ENCODE assay signal across 8 cellular contexts in the genomic region with DNA sequence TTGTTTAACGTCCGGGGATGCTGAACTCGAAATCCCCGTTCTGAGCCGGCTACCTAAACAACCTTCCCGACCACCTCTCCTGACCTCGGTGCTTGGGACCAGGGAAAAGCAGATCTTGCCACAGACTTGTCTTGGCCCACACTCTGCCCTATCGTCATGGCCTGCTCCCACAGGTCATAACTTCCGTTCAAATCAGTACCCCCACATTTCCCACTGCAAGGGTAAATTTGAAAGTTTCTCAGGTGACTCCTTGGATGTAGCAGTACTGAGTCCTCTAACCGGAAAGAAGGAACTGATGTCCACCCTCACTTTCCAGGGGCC. TPM values are rescaled to one million over a fixed set of nuclear protein-coding genes. Genes with fewer than 3 reads are reported as not detected.
A peak's percentile ranks its signal among the peaks of the same experiment; 100 is the strongest.
DNase-seq lines count a peak whose midpoint lies in the region; ATAC-seq and TF ChIP-seq lines count a peak whose summit lies in the region.

No MANE protein-coding gene starts in this region.

- 7 to 18% (median 10%) methylated on average over 4 to 10 of the region's 10 CpGs for WGBS in adrenal gland, 4 donors
- 22% methylated on average over 3 of the region's 10 CpGs for WGBS in right lobe of liver (ENCODE audit: insufficient coverage, low coverage, low lambda C conversion rate, missing lambda C conversion rate)

- H3K4me1 ChIP-seq in CD4-positive, CD25-positive, alpha-beta regulatory T cell (ENCODE audit: control insufficient read depth, insufficient read depth, low read length, poor library complexity, severe bottlenecking) = peaks cover 33% of the 10 kb centered on the region
- peaks cover 15 to 37% of the 10 kb centered on the region in 2 donors for H3K4me1 ChIP-seq in adrenal gland (replicated peaks in 1 of 2)
- H3K4me1 ChIP-seq in right lobe of liver = peaks cover 0 to 29% (median 11%) of the 10 kb centered on the region in 4 donors
- H3K4me1 ChIP-seq in upper lobe of right lung = peaks cover 29% of the 10 kb centered on the region
- H3K4me1 ChIP-seq in mucosa of descending colon (ENCODE audit: low read depth) = peaks cover 32% of the 10 kb centered on the region

- H3K4me3 Mint-ChIP-seq in CD4-positive, CD25-positive, alpha-beta regulatory T cell = peak overlapping the region; percentile 88 to 98 (median 96)

- DNase-seq in CD4-positive, CD25-positive, alpha-beta regulatory T cell = no peak
- DNase-seq in adrenal gland (no peak), right lobe of liver (no peak), upper lobe of right lung (no peak), mucosa of descending colon (no peak), NCI-H1436 treated with DMSO at 0.1 percent for 48 hours (lab: John Stamatoyannopoulos, UW) (no peak)
- DNase-seq in stimulated activated CD4-positive, alpha-beta T cell treated with anti-CD3 and anti-CD28 coated beads, Interleukin-4, amount 100 ng/mL, for 4 hours = no peak

- intact Hi-C loops in adrenal gland (cut with DNase I) = no loop called here
- intact Hi-C loops in right lobe of liver (cut with DNase I) = no loop called here
- intact Hi-C loops in upper lobe of right lung (cut with DNase I) = no loop called here
- intact Hi-C loops in mucosa of descending colon (cut with DNase I, micrococcal nuclease) = no loop called here

- TF ChIP-seq CTCF in adrenal gland (IDR thresholded peaks at IDR 0.05) (no peak), right lobe of liver (IDR thresholded peaks at IDR 0.05) (no peak), upper lobe of right lung (IDR thresholded peaks at IDR 0.05) (no peak), mucosa of descending colon (IDR thresholded peaks at IDR 0.05) (no peak)

- peaks cover 9 to 53% (median 34%) of the 10 kb centered on the region in 4 donors for H3K4me1 Mint-ChIP-seq in CD4-positive, CD25-positive, alpha-beta regulatory T cell

- peaks cover 7% of the 10 kb centered on the region for H3K27me3 Mint-ChIP-seq in CD4-positive, CD25-positive, alpha-beta regulatory T cell

- TF ChIP-seq POLR2A in adrenal gland (IDR thresholded peaks at IDR 0.05) (peak in 1 of 2 donors; percentile 15), right lobe of liver (IDR thresholded peaks at IDR 0.05) (no peak)

- H3K9me3 Mint-ChIP-seq in CD4-positive, CD25-positive, alpha-beta regulatory T cell = no peaks in the 10 kb centered on the region

- H3K27me3 ChIP-seq in CD4-positive, CD25-positive, alpha-beta regulatory T cell (ENCODE audit: control insufficient read depth, insufficient read depth, low read length) = no peaks in the 10 kb centered on the region
- H3K27me3 ChIP-seq in adrenal gland (no peaks in the 10 kb centered on the region), right lobe of liver (no peaks in the 10 kb centered on the region), upper lobe of right lung (no peaks in the 10 kb centered on the region)

- peaks cover 13% of the 10 kb centered on the region for H3K36me3 ChIP-seq in CD4-positive, CD25-positive, alpha-beta regulatory T cell (ENCODE audit: control insufficient read depth, insufficient read depth, low read length)
- H3K36me3 ChIP-seq in adrenal gland (replicated peaks in 1 of 2) = peaks cover 0 to 41% of the 10 kb centered on the region in 2 donors
- H3K36me3 ChIP-seq in right lobe of liver = peaks cover 0 to 42% (median 19%) of the 10 kb centered on the region in 4 donors
- H3K36me3 ChIP-seq in upper lobe of right lung = peaks cover 42% of the 10 kb centered on the region
- H3K36me3 ChIP-seq in mucosa of descending colon (ENCODE audit: low read depth) = no peaks in the 10 kb centered on the region

- H3K27ac Mint-ChIP-seq in CD4-positive, CD25-positive, alpha-beta regulatory T cell = peak overlapping the region; percentile 99 to 100 (median 100)

- H3K36me3 Mint-ChIP-seq in CD4-positive, CD25-positive, alpha-beta regulatory T cell = peaks cover 32% of the 10 kb centered on the region

- H3K27ac ChIP-seq in CD4-positive, CD25-positive, alpha-beta regulatory T cell (ENCODE audit: insufficient read depth, low read length, poor library complexity, severe bottlenecking) = peak overlapping the region; percentile 100
- H3K27ac ChIP-seq in adrenal gland = peak overlapping the region; percentile 37 to 99 (median 73)
- peak overlapping the region; percentile 41 to 71 (median 54) for H3K27ac ChIP-seq in right lobe of liver
- peak overlapping the region; percentile 82 for H3K27ac ChIP-seq in upper lobe of right lung

- H3K9me3 ChIP-seq in CD4-positive, CD25-positive, alpha-beta regulatory T cell (ENCODE audit: control insufficient read depth in 2 of 2, low read length in 2 of 2) = no peaks in the 10 kb centered on the region
- H3K9me3 ChIP-seq in adrenal gland (replicated peaks in 1 of 3) (no peaks in the 10 kb centered on the region), right lobe of liver (no peaks in the 10 kb centered on the region), upper lobe of right lung (no peaks in the 10 kb centered on the region), mucosa of descending colon (no peaks in the 10 kb centered on the region)

- H3K4me3 ChIP-seq in CD4-positive, CD25-positive, alpha-beta regulatory T cell (ENCODE audit: low read depth, low read length) = peak overlapping the region; percentile 81
- H3K4me3 ChIP-seq in adrenal gland (peak overlapping the region in 1 of 4 donors; percentile 69), right lobe of liver (peak overlapping the region; percentile 15 to 34 (median 27)), upper lobe of right lung (peak overlapping the region; percentile 45), mucosa of descending colon (no peak overlapping the region)

- ATAC-seq in CD4-positive, CD25-positive, alpha-beta regulatory T cell (ENCODE audit: low read depth in 2 of 2) = no peak
- ATAC-seq in HG02763 (IDR thresholded peaks at IDR 0.05; ENCODE audit: unreplicated experiment) = peak; percentile 7
- ATAC-seq in right lobe of liver = no peak
- ATAC-seq in upper lobe of right lung = peak; percentile 6
- no peak for ATAC-seq in mucosa of descending colon

RNA-seq across cellular contexts. Expression of gene RBM23, which starts 0.6 kb away (rescaled TPM):
- 108 TPM for total RNA-seq in CD4-positive, CD25-positive, alpha-beta regulatory T cell
- polyA plus RNA-seq in CD4-positive, CD25-positive, alpha-beta regulatory T cell = 10 to 100 TPM; 43.1 to 54.0 (median 46.7) TPM
- total RNA-seq in adrenal gland (1,000 to 10,000 TPM in 2 of 8 donors, 100 to 1,000 TPM in 1, 10 to 100 TPM in 5; 70.4 to 1,877 (median 81.8) TPM), right lobe of liver (10 to 100 TPM; 22.2 to 38.0 (median 34.0) TPM), upper lobe of right lung (83.5 TPM), mucosa of descending colon (10 to 100 TPM; 74.1 to 97.9 (median 75.3) TPM)
- polyA plus RNA-seq in adrenal gland = 10 to 100 TPM; 39.5 to 82.8 (median 43.8) TPM

RNA-seq across cellular contexts. Expression of gene PRMT5, which starts 9.6 kb away (rescaled TPM):
- 19.3 TPM for total RNA-seq in CD4-positive, CD25-positive, alpha-beta regulatory T cell
- polyA plus RNA-seq in CD4-positive, CD25-positive, alpha-beta regulatory T cell = 10 to 100 TPM; 37.4 to 43.3 (median 40.5) TPM
- total RNA-seq in adrenal gland (100 to 1,000 TPM in 2 of 8 donors, 10 to 100 TPM in 6; 28.6 to 125 (median 62.8) TPM), right lobe of liver (10 to 100 TPM; 22.5 to 32.1 (median 25.7) TPM), upper lobe of right lung (38.9 TPM), mucosa of descending colon (10 to 100 TPM; 47.7 to 55.1 (median 50.2) TPM)
- 100 to 1,000 TPM in 1 of 3 donors, 10 to 100 TPM in 2; 20.9 to 134 (median 21.6) TPM for polyA plus RNA-seq in adrenal gland

RNA-seq across cellular contexts. Expression of gene REM2, which starts 36.5 kb away (rescaled TPM):
- total RNA-seq in CD4-positive, CD25-positive, alpha-beta regulatory T cell = 11.1 TPM
- 1 to 10 TPM in 3 of 4 donors, under 1 TPM in 1; 0.61 to 2.6 (median 1.4) TPM for polyA plus RNA-seq in CD4-positive, CD25-positive, alpha-beta regulatory T cell
- total RNA-seq in adrenal gland (under 1 TPM in 4 of 8 donors, not detected in 4; 0.15 to 0.28 (median 0.23) TPM), right lobe of liver (under 1 TPM in 2 of 6 experiments, not detected in 4; 0.10 to 0.12 TPM), upper lobe of right lung (0.41 TPM), mucosa of descending colon (under 1 TPM; 0.35 to 0.66 (median 0.51) TPM)
- polyA plus RNA-seq in adrenal gland = 1 to 10 TPM in 1 of 3 donors, under 1 TPM in 2; 0.09 to 1.2 (median 0.64) TPM

RNA-seq across cellular contexts. Expression of gene HAUS4, which starts 37.3 kb away (rescaled TPM):
- total RNA-seq in CD4-positive, CD25-positive, alpha-beta regulatory T cell = 20.0 TPM
- polyA plus RNA-seq in CD4-positive, CD25-positive, alpha-beta regulatory T cell = 10 to 100 TPM; 30.0 to 41.9 (median 37.0) TPM
- 10 to 100 TPM; 16.8 to 72.2 (median 40.9) TPM for total RNA-seq in adrenal gland
- polyA plus RNA-seq in adrenal gland = 10 to 100 TPM; 11.2 to 20.4 (median 20.0) TPM
- 10 to 100 TPM in 4 of 6 experiments, 1 to 10 TPM in 2; 6.8 to 17.9 (median 12.4) TPM for total RNA-seq in right lobe of liver
- 44.7 TPM for total RNA-seq in upper lobe of right lung
- 10 to 100 TPM; 34.0 to 42.8 (median 41.4) TPM for total RNA-seq in mucosa of descending colon

RNA-seq across cellular contexts. Expression of gene LRP10, which starts 48.0 kb away (rescaled TPM):
- 111 TPM for total RNA-seq in CD4-positive, CD25-positive, alpha-beta regulatory T cell
- polyA plus RNA-seq in CD4-positive, CD25-positive, alpha-beta regulatory T cell = 100 to 1,000 TPM in 1 of 4 donors, 10 to 100 TPM in 3; 78.7 to 108 (median 88.3) TPM
- 100 to 1,000 TPM in 4 of 8 donors, 10 to 100 TPM in 4; 74.5 to 207 (median 104) TPM for total RNA-seq in adrenal gland
- 10 to 100 TPM; 13.1 to 26.8 (median 14.8) TPM for polyA plus RNA-seq in adrenal gland
- 10 to 100 TPM; 31.0 to 54.5 (median 44.6) TPM for total RNA-seq in right lobe of liver
- 142 TPM for total RNA-seq in upper lobe of right lung
- 100 to 1,000 TPM; 218 to 276 (median 245) TPM for total RNA-seq in mucosa of descending colon

Comparison
In these comparisons a context has a peak if more than half of its experiments do, and no peak if none do; other contexts are left out.
1. ATAC-seq: peak in HG02763 (single experiment) and upper lobe of right lung (single experiment); none in CD4-positive, CD25-positive, alpha-beta regulatory T cell (0 of 2), right lobe of liver (0 of 4) and mucosa of descending colon (single experiment).
2. Peak in every context shown above with its lines, with median percentiles within 50 percentile points of each other: H3K27ac ChIP-seq.